ENCODE assay signal across 1 cellular context in the genomic region with DNA sequence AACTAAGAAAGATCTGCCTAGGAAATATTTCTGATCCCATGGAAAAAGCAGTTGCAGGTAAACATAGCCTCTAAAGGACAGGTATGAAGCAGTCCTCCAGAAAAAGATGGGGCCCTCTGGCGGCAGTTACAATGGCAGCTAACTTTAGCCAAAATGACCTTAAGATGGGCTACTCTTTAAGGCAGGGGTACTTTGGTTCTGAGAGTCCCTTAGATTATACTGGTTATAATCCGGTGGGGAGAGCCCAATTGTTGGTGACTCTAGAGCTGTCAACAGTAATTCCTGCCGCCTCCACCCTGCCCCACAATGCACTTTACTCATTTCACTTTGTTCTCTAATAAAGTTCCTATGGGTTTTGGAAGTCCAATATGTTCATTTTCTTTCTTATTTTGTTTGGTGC.
TF ChIP-seq lines count a peak whose summit lies in the region.

No MANE protein-coding gene starts in this region.

TF ChIP-seq in HCT116, 20 proteins besides CTCF, POLR2A, EP300 and RAD21 (continued from another document):
- TF ChIP-seq, protein P1, sequence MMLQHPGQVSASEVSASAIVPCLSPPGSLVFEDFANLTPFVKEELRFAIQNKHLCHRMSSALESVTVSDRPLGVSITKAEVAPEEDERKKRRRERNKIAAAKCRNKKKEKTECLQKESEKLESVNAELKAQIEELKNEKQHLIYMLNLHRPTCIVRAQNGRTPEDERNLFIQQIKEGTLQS (IDR thresholded peaks at IDR 0.05): no peak
- no peak for TF ChIP-seq EGR1 (IDR thresholded peaks at IDR 0.05; ENCODE audit: low read depth)
- TF ChIP-seq CBX3 (IDR thresholded peaks at IDR 0.05; ENCODE audit: low read depth): no peak
- no peak for TF ChIP-seq EZH2 (IDR thresholded peaks at IDR 0.05)
- no peak for TF ChIP-seq JUND (IDR thresholded peaks at IDR 0.05)
TF ChIP-seq in HCT116: peak in this region for 0.
